28 cellular contexts compared by ENCODE assay signal in genomic region chr1:55636691-55637090, GRCh38.
DNase-seq lines count a peak whose midpoint lies in the region; ATAC-seq, FAIRE-seq and TF ChIP-seq lines count a peak whose summit lies in the region.
"Had no signal": no experiment of that assay in that cellular context is flagged by ENCODE, and none has a peak within 500 bp of the region (broad histone marks: within the 10 kb centered on the region; RNA-seq: fewer than 3 reads in every experiment).

No MANE protein-coding gene starts in this region.

- 86% methylated on average over 1 of the region's 1 CpG for WGBS in right cardiac atrium
- 66 to 75% methylated on average over 1 of the region's 1 CpG for WGBS in aorta, 2 donors
- WGBS in upper lobe of left lung, 2 donors = 79 to 100% methylated on average over 1 of the region's 1 CpG

- H3K4me1 ChIP-seq in right atrium auricular region (peaks cover 0 to 9% of the 10 kb centered on the region in 2 donors), right cardiac atrium (ENCODE audit: control insufficient read depth, insufficient read depth, low read length) (no peaks in the 10 kb centered on the region), astrocyte (ENCODE audit: insufficient read depth, low read length) (peaks cover 4% of the 10 kb centered on the region), aorta (ENCODE audit: control insufficient read depth in 1 of 2, insufficient read depth in 2 of 2, low read length in 2 of 2) (peaks cover 7 to 16% of the 10 kb centered on the region in 2 donors), upper lobe of left lung (no peaks in the 10 kb centered on the region), Peyer's patch (no peaks in the 10 kb centered on the region)
- H3K4me1 ChIP-seq: colonic mucosa had no signal

- H3K9me3 ChIP-seq in right atrium auricular region (no peaks in the 10 kb centered on the region), right cardiac atrium (ENCODE audit: control insufficient read depth, low read length) (no peaks in the 10 kb centered on the region), astrocyte (ENCODE audit: insufficient read depth, low read depth, low read length) (no peaks in the 10 kb centered on the region), aorta (ENCODE audit: control insufficient read depth, low read length) (no peaks in the 10 kb centered on the region), upper lobe of left lung (no peaks in the 10 kb centered on the region), Peyer's patch (no peaks in the 10 kb centered on the region)
- H3K9me3 ChIP-seq: BE2C, colonic mucosa, esophagus muscularis mucosa, psoas muscle had no signal

- peak overlapping the region; percentile 12 to 39 for H3K27ac ChIP-seq in right atrium auricular region
- no peak overlapping the region for H3K27ac ChIP-seq in right cardiac atrium (ENCODE audit: low read length)
- H3K27ac ChIP-seq in astrocyte (ENCODE audit: low read depth, low read length) = no peak overlapping the region
- H3K27ac ChIP-seq in aorta (ENCODE audit: low read depth in 1 of 2, low read length in 2 of 2) = peak overlapping the region; percentile 40 to 57
- H3K27ac ChIP-seq in upper lobe of left lung = no peak overlapping the region
- H3K27ac ChIP-seq in Peyer's patch = no peak overlapping the region
- H3K27ac ChIP-seq: colonic mucosa, psoas muscle had no signal

- H3K36me3 ChIP-seq in right atrium auricular region (no peaks in the 10 kb centered on the region), astrocyte (ENCODE audit: insufficient read depth, low read length) (no peaks in the 10 kb centered on the region), aorta (ENCODE audit: control insufficient read depth in 1 of 2, insufficient read depth in 2 of 2, low read length in 1 of 2) (no peaks in the 10 kb centered on the region), upper lobe of left lung (no peaks in the 10 kb centered on the region), Peyer's patch (no peaks in the 10 kb centered on the region)
- H3K36me3 ChIP-seq: BE2C, colonic mucosa, esophagus muscularis mucosa had no signal

- ATAC-seq in right cardiac atrium (no peak), aorta (ENCODE audit: low FRiP score) (no peak), upper lobe of left lung (ENCODE audit: low FRiP score in 2 of 2) (no peak), HG02763 (IDR thresholded peaks at IDR 0.05; ENCODE audit: unreplicated experiment) (no peak)
- ATAC-seq: psoas muscle, WTC11 had no signal

- peak; percentile 64 for FAIRE-seq in astrocyte (lab: Jason Lieb, UNC)
- FAIRE-seq: small intestine had no signal

- no peak overlapping the region for H3K4me3 ChIP-seq in right atrium auricular region
- no peak overlapping the region for H3K4me3 ChIP-seq in right cardiac atrium (ENCODE audit: low read length)
- no peak overlapping the region for H3K4me3 ChIP-seq in astrocyte (ENCODE audit: insufficient read depth, low read depth, low read length)
- no peak overlapping the region for H3K4me3 ChIP-seq in foreskin fibroblast (ENCODE audit: low read depth in 1 of 2, low read length in 2 of 2)
- no peak overlapping the region for H3K4me3 ChIP-seq in aorta (ENCODE audit: low read length in 2 of 2)
- H3K4me3 ChIP-seq in upper lobe of left lung = no peak overlapping the region
- no peak overlapping the region for H3K4me3 ChIP-seq in Peyer's patch
- H3K4me3 ChIP-seq: colonic mucosa, esophagus muscularis mucosa, psoas muscle had no signal

- H3K36me3 Mint-ChIP-seq in astrocyte (ENCODE audit: low read depth, unreplicated experiment) = no peaks in the 10 kb centered on the region
- H3K36me3 Mint-ChIP-seq: activated naive CD8-positive, alpha-beta T cell treated with anti-CD3 and anti-CD28 coated beads for 36 hours; brain; memory B cell; WTC11 had no signal

- H3K4me2 ChIP-seq in astrocyte (ENCODE audit: low read length) = no peak overlapping the region

- H3K27me3 Mint-ChIP-seq in astrocyte (ENCODE audit: low read depth, unreplicated experiment) = peaks cover 5% of the 10 kb centered on the region
- H3K27me3 Mint-ChIP-seq: brain had no signal

- no peak overlapping the region for H3K27ac Mint-ChIP-seq in astrocyte (ENCODE audit: unreplicated experiment)
- H3K27ac Mint-ChIP-seq: activated naive CD8-positive, alpha-beta T cell treated with anti-CD3 and anti-CD28 coated beads for 36 hours; brain; memory B cell; WTC11 had no signal

- no peaks in the 10 kb centered on the region for H3K79me2 ChIP-seq in astrocyte (ENCODE audit: insufficient read depth, low read length)

- no peak overlapping the region for H2AFZ ChIP-seq in astrocyte (ENCODE audit: low read depth, low read length)

- H3K4me1 Mint-ChIP-seq in astrocyte (ENCODE audit: low read depth, unreplicated experiment) = no peaks in the 10 kb centered on the region

- TF ChIP-seq POLR2A in upper lobe of left lung (IDR thresholded peaks at IDR 0.05) (no peak), Peyer's patch (IDR thresholded peaks at IDR 0.05) (no peak)

- TF ChIP-seq CTCF in right atrium auricular region (IDR thresholded peaks at IDR 0.05) (no peak), astrocyte (IDR thresholded peaks at IDR 0.05; ENCODE audit: insufficient read depth, low read depth, low read length) (no peak), foreskin fibroblast (IDR thresholded peaks at IDR 0.05; ENCODE audit: low read depth, low read length) (no peak), upper lobe of left lung (IDR thresholded peaks at IDR 0.05) (no peak), Peyer's patch (IDR thresholded peaks at IDR 0.05) (no peak)

- H3K4me3 Mint-ChIP-seq in astrocyte (ENCODE audit: unreplicated experiment) = no peak overlapping the region
- H3K4me3 Mint-ChIP-seq: activated naive CD8-positive, alpha-beta T cell treated with anti-CD3 and anti-CD28 coated beads for 36 hours; brain; memory B cell; WTC11 had no signal

- intact Hi-C loops in right cardiac atrium (cut with DNase I) = no loop called here
- intact Hi-C loops in aorta (cut with DNase I) = no loop called here

- TF ChIP-seq EP300 in upper lobe of left lung (IDR thresholded peaks at IDR 0.05) = no peak

- H3K9ac ChIP-seq in astrocyte (ENCODE audit: low read length) = no peak overlapping the region

- no peaks in the 10 kb centered on the region for H4K20me1 ChIP-seq in astrocyte (ENCODE audit: insufficient read depth, low read length)

- H3K9me3 Mint-ChIP-seq in astrocyte (ENCODE audit: unreplicated experiment) = peaks cover 6% of the 10 kb centered on the region
- H3K9me3 Mint-ChIP-seq: activated naive CD8-positive, alpha-beta T cell treated with anti-CD3 and anti-CD28 coated beads for 36 hours; memory B cell had no signal

- no peak for DNase-seq in right atrium auricular region (ENCODE audit: low spot score)
- DNase-seq in right cardiac atrium = no peak
- peak; percentile 72 for DNase-seq in astrocyte (ENCODE audit: low read depth)
- peak; percentile 17 to 42 for DNase-seq in foreskin fibroblast
- DNase-seq in aorta = no peak
- no peak for DNase-seq in upper lobe of left lung
- DNase-seq in Peyer's patch = no peak
- DNase-seq: activated CD4-positive, alpha-beta T cell treated with anti-CD3 and anti-CD28 coated beads, Interleukin-2, amount 50 U/mL, for 4 hours; activated CD8-positive, alpha-beta memory T cell treated with anti-CD3 and anti-CD28 coated beads, Interleukin-2, amount 50 U/mL, for 48 hours; activated effector memory CD4-positive, alpha-beta T cell treated with Interleukin-2 at 50 U/mL for 16 hours; activated naive CD8-positive, alpha-beta T cell treated with anti-CD3 and anti-CD28 coated beads for 36 hours; BE2C; colonic mucosa; DMS153; GDM1; head of caudate nucleus; NCI-H2081 treated with DMSO at 0.1 percent for 48 hours; NCI-H446; psoas muscle; Right ventricle myocardium superior; small intestine; stimulated activated CD4-positive, alpha-beta T cell treated with anti-CD3 and anti-CD28 coated beads, Interleukin-2, amount 100 ng/mL, for 24 hours; T-helper 9 cell had no signal

- no peaks in the 10 kb centered on the region for H3K27me3 ChIP-seq in right atrium auricular region
- H3K27me3 ChIP-seq in right cardiac atrium (ENCODE audit: control insufficient read depth, insufficient read depth) = no peaks in the 10 kb centered on the region
- no peaks in the 10 kb centered on the region for H3K27me3 ChIP-seq in astrocyte (ENCODE audit: insufficient read depth, low read length)
- H3K27me3 ChIP-seq in aorta (ENCODE audit: control insufficient read depth in 1 of 2, insufficient read depth in 2 of 2, low read length in 1 of 2) = no peaks in the 10 kb centered on the region
- H3K27me3 ChIP-seq in upper lobe of left lung = no peaks in the 10 kb centered on the region
- no peaks in the 10 kb centered on the region for H3K27me3 ChIP-seq in Peyer's patch
- H3K27me3 ChIP-seq: BE2C, colonic mucosa, esophagus muscularis mucosa had no signal

Comparison
In these comparisons a context has a peak if more than half of its experiments do, and no peak if none do; other contexts are left out.
1. H3K27ac ChIP-seq: peak in right atrium auricular region (2 of 2) and aorta (2 of 2); none in right cardiac atrium (single experiment), astrocyte (single experiment), upper lobe of left lung (0 of 4) and Peyer's patch (0 of 4).
2. DNase-seq: peak in astrocyte (single experiment) and foreskin fibroblast (2 of 2); none in right atrium auricular region (single experiment), right cardiac atrium (0 of 3), aorta (0 of 2), upper lobe of left lung (0 of 2) and Peyer's patch (0 of 3).